In genomic region chr10:3763852-3764625, GRCh38 we compare ENCODE assay signal across 8 cellular contexts. TPM values are rescaled to one million over a fixed set of nuclear protein-coding genes. Genes with fewer than 3 reads are reported as not detected.
DNase-seq lines count a peak whose midpoint lies in the region; ATAC-seq and TF ChIP-seq lines count a peak whose summit lies in the region.
"Had no signal": no experiment of that assay in that cellular context is flagged by ENCODE, and none has a peak within 500 bp of the region (broad histone marks: within the 10 kb centered on the region; RNA-seq: fewer than 3 reads in every experiment).

No MANE protein-coding gene starts in this region.

- H3K4me2 ChIP-seq in DOHH2 (ENCODE audit: low read length) (peak overlapping the region; percentile 52; the same call in 1 of the 2 replicates), PC-3 (ENCODE audit: low read length) (peak overlapping the region; percentile 79)

- no TSS peak for BruUV-seq in PC-3 (replicated peaks; lab: Mats Ljungman, UMichigan)

- H3K9me3 ChIP-seq in DOHH2 (ENCODE audit: control insufficient read depth, insufficient read depth, low read length) = no peaks in the 10 kb centered on the region
- H3K9me3 ChIP-seq in PC-3 (ENCODE audit: low read length) = no peaks in the 10 kb centered on the region
- no peaks in the 10 kb centered on the region for H3K9me3 ChIP-seq in esophagus (ENCODE audit: control insufficient read depth in 2 of 2, insufficient read depth in 1 of 2, low read depth in 1 of 2, low read length in 1 of 2)
- H3K9me3 ChIP-seq in sigmoid colon = no peaks in the 10 kb centered on the region
- H3K9me3 ChIP-seq: SJSA1 had no signal

- no peak overlapping the region for H2AFZ ChIP-seq in PC-3 (ENCODE audit: low read length)

- no peak for TF ChIP-seq CTCF in DOHH2 (IDR thresholded peaks at IDR 0.05; ENCODE audit: low read depth, low read length, poor library complexity, severe bottlenecking)
- TF ChIP-seq CTCF in PC-3 (conservative IDR thresholded peaks at IDR 0.05; ENCODE audit: low read depth, low read length) = no peak
- no peak for TF ChIP-seq CTCF in sigmoid colon (IDR thresholded peaks at IDR 0.05)

- H3K4me3 ChIP-seq in DOHH2 (ENCODE audit: low read length) (no peak overlapping the region), PC-3 (ENCODE audit: low read length) (no peak overlapping the region), esophagus (ENCODE audit: low read depth in 1 of 2, low read length in 2 of 2) (no peak overlapping the region), sigmoid colon (no peak overlapping the region)
- H3K4me3 ChIP-seq: SJSA1 had no signal

- no peaks in the 10 kb centered on the region for H3K79me2 ChIP-seq in DOHH2 (ENCODE audit: control insufficient read depth, low read length)
- no peaks in the 10 kb centered on the region for H3K79me2 ChIP-seq in PC-3 (ENCODE audit: low read length)

- H4K20me1 ChIP-seq in DOHH2 (ENCODE audit: control insufficient read depth, insufficient read depth, low read depth, low read length) = no peaks in the 10 kb centered on the region
- no peaks in the 10 kb centered on the region for H4K20me1 ChIP-seq in PC-3 (ENCODE audit: low read length)

- H3K27ac ChIP-seq in DOHH2 (ENCODE audit: low read depth, low read length) (no peak overlapping the region), PC-3 (ENCODE audit: low read length) (peak overlapping the region; percentile 100), esophagus (ENCODE audit: low read depth in 2 of 2, low read length in 1 of 2) (peak overlapping the region; percentile 91 to 94), sigmoid colon (peak overlapping the region in 3 of 4 donors; percentile 2 to 59 (median 28))
- H3K27ac ChIP-seq: SJSA1 had no signal

- POLR2A ChIA-PET in PC-3 (lab: Charles Lee; ENCODE audit: unreplicated experiment) = interaction anchor here (0.6 to 1.0 kb wide), 2 partner anchors 21 to 222 kb away, joined by 3 to 4 read pairs; partner anchors contain the start of gene KLF6

- intact Hi-C loops in PC-3 (cut with micrococcal nuclease) (loop anchor here (5.0 kb wide), 2 partner anchors 232 to 297 kb away; no protein-coding TSS in a partner anchor), sigmoid colon (cut with DNase I) (no loop called here)

- TF ChIP-seq POLR2A in sigmoid colon (IDR thresholded peaks at IDR 0.05) = no peak

- 38 to 40% methylated on average over 8 of the region's 8 CpGs for WGBS in esophagus, 2 donors
- WGBS in sigmoid colon, 2 donors = 71 to 81% methylated on average over 8 of the region's 8 CpGs

- no peaks in the 10 kb centered on the region for H3K9me2 ChIP-seq in DOHH2 (replicated peaks; ENCODE audit: control insufficient read depth, low read length)
- H3K9me2 ChIP-seq in PC-3 (replicated peaks; ENCODE audit: low read length) = no peaks in the 10 kb centered on the region

- DNase-seq in PC-3 (peak; percentile 69), sigmoid colon (no peak), H4 (ENCODE audit: low spot score) (no peak), cerebellum (ENCODE audit: low spot score) (no peak)

- no peak for TF ChIP-seq EP300 in sigmoid colon (IDR thresholded peaks at IDR 0.05)

- CTCF ChIA-PET in PC-3 (lab: Charles Lee) = no interaction called here

- ATAC-seq in PC-3 (peak; percentile 13; the same call in 1 of the 2 replicates), HG02588 (IDR thresholded peaks at IDR 0.05; ENCODE audit: unreplicated experiment) (no peak)

- peak overlapping the region; percentile 96 for H3K9ac ChIP-seq in PC-3 (ENCODE audit: low read length)

- H3F3A ChIP-seq in DOHH2 (ENCODE audit: control insufficient read depth, insufficient read depth) (no peaks in the 10 kb centered on the region), PC-3 (ENCODE audit: low read length, unreplicated experiment) (peaks cover 5% of the 10 kb centered on the region)

- H3K27me3 ChIP-seq in DOHH2 (ENCODE audit: control insufficient read depth, low read length) = no peaks in the 10 kb centered on the region
- no peaks in the 10 kb centered on the region for H3K27me3 ChIP-seq in PC-3 (ENCODE audit: low read length)
- H3K27me3 ChIP-seq in esophagus (ENCODE audit: control insufficient read depth in 1 of 2, insufficient read depth in 2 of 2, low read length in 2 of 2) = no peaks in the 10 kb centered on the region
- H3K27me3 ChIP-seq in sigmoid colon = no peaks in the 10 kb centered on the region
- H3K27me3 ChIP-seq: SJSA1 had no signal

- H3K36me3 ChIP-seq in DOHH2 (ENCODE audit: control insufficient read depth, low read length) (no peaks in the 10 kb centered on the region), PC-3 (ENCODE audit: low read depth, low read length) (no peaks in the 10 kb centered on the region), esophagus (ENCODE audit: control insufficient read depth in 2 of 2, insufficient read depth in 2 of 2, low read length in 1 of 2) (no peaks in the 10 kb centered on the region), sigmoid colon (no peaks in the 10 kb centered on the region)
- H3K36me3 ChIP-seq: SJSA1 had no signal

- H3K4me1 ChIP-seq in DOHH2 (ENCODE audit: control insufficient read depth, low read length) = peaks cover 37% of the 10 kb centered on the region
- H3K4me1 ChIP-seq in PC-3 (ENCODE audit: insufficient read depth, low read length) = peaks cover 62% of the 10 kb centered on the region
- peaks cover 2% of the 10 kb centered on the region in 2 donors for H3K4me1 ChIP-seq in esophagus (ENCODE audit: control insufficient read depth in 2 of 2, insufficient read depth in 2 of 2, low read length in 1 of 2)
- peaks cover 0 to 16% (median 10%) of the 10 kb centered on the region in 4 donors for H3K4me1 ChIP-seq in sigmoid colon

RNA-seq across cellular contexts. Expression of gene KLF6, which starts 21.0 kb away (rescaled TPM):
- 94.5 and 112 TPM in 2 replicates for total RNA-seq in PC-3 (2014; rRNA removed)
- polyA plus RNA-seq in esophagus = 10 to 100 TPM; 41.6 to 44.7 TPM
- total RNA-seq in sigmoid colon = 100 to 1,000 TPM in 2 of 4 donors, 10 to 100 TPM in 2; 50.3 to 116 (median 85.8) TPM
- polyA plus RNA-seq in sigmoid colon = 100 to 1,000 TPM in 1 of 3 donors, 10 to 100 TPM in 2; 73.3 to 137 (median 91.6) TPM
- 2.9 and 3.9 TPM in 2 replicates for total RNA-seq in H4 (2014; rRNA removed; shearing (Covaris generic))
- total RNA-seq in cerebellum = 35.0 TPM
